16 cellular contexts compared by ENCODE assay signal in the genomic region with DNA sequence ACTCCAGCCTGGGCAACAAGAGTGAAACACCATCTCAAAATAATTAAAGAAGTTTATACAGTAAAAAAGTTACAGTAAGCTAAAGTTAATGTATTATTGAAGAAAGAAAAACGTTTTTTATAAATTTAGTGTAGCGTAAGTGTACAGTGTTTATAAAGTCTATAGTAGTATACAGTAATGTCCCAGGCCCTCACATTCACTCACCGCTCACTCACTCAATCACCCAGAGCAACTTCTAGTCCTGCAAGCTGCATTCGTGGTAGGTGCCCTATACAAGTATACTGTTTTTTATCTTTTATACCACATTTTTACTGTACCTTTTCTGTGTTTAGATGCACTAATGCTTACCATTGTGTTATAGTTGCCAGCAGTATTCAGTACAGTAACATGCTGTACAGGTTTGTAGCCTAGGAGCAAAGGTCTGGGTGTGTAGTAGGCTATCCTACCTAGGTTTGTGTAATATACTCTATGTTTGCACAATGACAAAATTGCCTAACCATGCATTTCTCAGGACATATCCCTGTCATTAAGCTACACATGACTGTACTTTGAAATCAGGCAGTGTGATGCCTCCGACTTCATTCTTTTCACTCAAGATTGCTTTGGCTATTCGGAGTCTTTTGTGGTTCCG. TPM values are rescaled to one million over a fixed set of nuclear protein-coding genes. Genes with fewer than 3 reads are reported as not detected.
DNase-seq lines count a peak whose midpoint lies in the region; FAIRE-seq and TF ChIP-seq lines count a peak whose summit lies in the region.
"Had no signal": no experiment of that assay in that cellular context is flagged by ENCODE, and none has a peak within 500 bp of the region (broad histone marks: within the 10 kb centered on the region; RNA-seq: fewer than 3 reads in every experiment).

No MANE protein-coding gene starts in this region.

- H3K4me1 ChIP-seq in right atrium auricular region, result no peaks in the 10 kb centered on the region
- H3K4me1 ChIP-seq in left ventricle myocardium inferior, result no peaks in the 10 kb centered on the region
- no peaks in the 10 kb centered on the region for H3K4me1 ChIP-seq in kidney (ENCODE audit: control insufficient read depth in 1 of 2, insufficient read depth in 1 of 2, low read depth in 1 of 2, low read length in 2 of 2)

- FAIRE-seq in kidney (lab: Jason Lieb, UNC), result no peak
- FAIRE-seq: GM12892 had no signal

- no peak overlapping the region for H3K27ac ChIP-seq in right atrium auricular region
- no peak overlapping the region for H3K27ac ChIP-seq in left ventricle myocardium inferior (replicated peaks)
- H3K27ac ChIP-seq in kidney (ENCODE audit: low read depth in 2 of 2, low read length in 2 of 2), result no peak overlapping the region

- TF ChIP-seq CTCF in right atrium auricular region (IDR thresholded peaks at IDR 0.05) (no peak), left ventricle myocardium inferior (IDR thresholded peaks at IDR 0.05; ENCODE audit: borderline replicate concordance) (no peak), nephron progenitor cell (IDR thresholded peaks at IDR 0.05) (no peak), foreskin fibroblast (IDR thresholded peaks at IDR 0.05; ENCODE audit: low read depth, low read length) (no peak), kidney (IDR thresholded peaks at IDR 0.05; ENCODE audit: borderline replicate concordance, extremely low read depth, insufficient read depth) (no peak)

- peaks cover 47% of the 10 kb centered on the region for H3K36me3 Mint-ChIP-seq in nephron progenitor cell (ENCODE audit: low read depth)

- H3K9ac ChIP-seq in kidney (ENCODE audit: low read length in 2 of 2), result no peak overlapping the region

- H3K9me3 ChIP-seq in right atrium auricular region, result no peaks in the 10 kb centered on the region
- H3K9me3 ChIP-seq in left ventricle myocardium inferior (replicated peaks), result no peaks in the 10 kb centered on the region
- H3K9me3 ChIP-seq in kidney (ENCODE audit: control insufficient read depth in 1 of 2, low read length in 2 of 2), result no peaks in the 10 kb centered on the region

- no peaks in the 10 kb centered on the region for H3K27me3 Mint-ChIP-seq in nephron progenitor cell (ENCODE audit: low read depth, poor library complexity)

- DNase-seq in right atrium auricular region (ENCODE audit: low spot score) (peak; percentile 1), left ventricle myocardium inferior (no peak), kidney tubule cell (ENCODE audit: low spot score) (peak; percentile 6), nephron progenitor cell (no peak), foreskin fibroblast (no peak), cerebellum (ENCODE audit: low spot score) (no peak), kidney (no peak)
- no peak for DNase-seq in activated effector memory CD4-positive, alpha-beta T cell treated with Interleukin-2 at 50 U/mL for 16 hours
- DNase-seq: C1 segment of cervical spinal cord, DMS 273 treated with DMSO at 0.1 percent for 48 hours, NCI-H1436, NCI-H2029, NCI-H2171, NCI-H748 treated with DMSO at 0.1 percent for 48 hours had no signal

- H3K36me3 ChIP-seq in right atrium auricular region (no peaks in the 10 kb centered on the region), left ventricle myocardium inferior (peaks cover 45% of the 10 kb centered on the region), kidney (ENCODE audit: control insufficient read depth in 1 of 2, insufficient read depth in 2 of 2, low read length in 2 of 2) (peaks cover 2 to 13% of the 10 kb centered on the region in 2 donors)

- H3K9me3 Mint-ChIP-seq in nephron progenitor cell, result no peaks in the 10 kb centered on the region
- H3K9me3 Mint-ChIP-seq: GM23338 had no signal

- intact Hi-C loops in left ventricle myocardium inferior (cut with micrococcal nuclease), result no loop called here
- intact Hi-C loops in kidney (cut with DNase I), result no loop called here

- H3K4me3 ChIP-seq in right atrium auricular region, result no peak overlapping the region
- no peak overlapping the region for H3K4me3 ChIP-seq in left ventricle myocardium inferior
- H3K4me3 ChIP-seq in foreskin fibroblast (ENCODE audit: low read depth in 1 of 2, low read length in 2 of 2), result no peak overlapping the region
- H3K4me3 ChIP-seq in kidney (ENCODE audit: low read length in 2 of 2), result no peak overlapping the region
- H3K4me3 ChIP-seq: GM23338 had no signal

- peak overlapping the region; percentile 57 for H3K27ac Mint-ChIP-seq in nephron progenitor cell
- H3K27ac Mint-ChIP-seq: GM23338 had no signal

- peaks cover 5% of the 10 kb centered on the region for H3K4me1 Mint-ChIP-seq in nephron progenitor cell

- no peaks in the 10 kb centered on the region for H3K27me3 ChIP-seq in right atrium auricular region
- H3K27me3 ChIP-seq in left ventricle myocardium inferior (ENCODE audit: low read depth), result no peaks in the 10 kb centered on the region

- H3K4me3 Mint-ChIP-seq in nephron progenitor cell, result no peak overlapping the region
- H3K4me3 Mint-ChIP-seq: GM23338 had no signal

RNA-seq across cellular contexts. Expression of a gene that starts 16.7 kb away (rescaled TPM):
- total RNA-seq in right atrium auricular region, result 1 to 10 TPM; 2.7 to 7.1 TPM
- 13.6 TPM for total RNA-seq in left ventricle myocardium inferior
- 11.3 TPM for total RNA-seq in cerebellum
- total RNA-seq in kidney, result 15.5 TPM
- 16.7 TPM for polyA plus RNA-seq in kidney (ENCODE audit: insufficient read depth, low read depth, low replicate concordance)

RNA-seq across cellular contexts. Expression of a gene that starts 16.9 kb away (rescaled TPM):
- 10 to 100 TPM; 37.3 to 50.3 TPM for total RNA-seq in right atrium auricular region
- 46.3 TPM for total RNA-seq in left ventricle myocardium inferior
- 79.8 TPM for total RNA-seq in cerebellum
- 94.9 TPM for total RNA-seq in kidney
- 133 TPM for polyA plus RNA-seq in kidney (ENCODE audit: insufficient read depth, low read depth, low replicate concordance)

Comparison
In these comparisons a context has a peak if more than half of its experiments do, and no peak if none do; other contexts are left out.
1. DNase-seq: peak in right atrium auricular region (single experiment) and kidney tubule cell (single experiment); none in left ventricle myocardium inferior (single experiment), nephron progenitor cell (single experiment), foreskin fibroblast (0 of 2), activated effector memory CD4-positive, alpha-beta T cell treated with Interleukin-2 at 50 U/mL for 16 hours (single experiment), cerebellum (single experiment) and kidney (single experiment).